ENCODE assay signal across 1 cellular context in genomic region chr5:132293066-132293991, GRCh38.
TF ChIP-seq lines count a peak whose summit lies in the region.

No MANE protein-coding gene starts in this region.

TF ChIP-seq in HepG2, 621 proteins besides CTCF, POLR2A, EP300 and RAD21 (continued from another document and continues in another):
- TF ChIP-seq ZNF652 (CRISPR knock-in tag; IDR thresholded peaks at IDR 0.05; ENCODE audit: borderline replicate concordance, low read depth): no peak
- TF ChIP-seq KDM2A (CRISPR knock-in tag; IDR thresholded peaks at IDR 0.05; ENCODE audit: borderline replicate concordance, low read depth): peak; percentile 91
- no peak; the same call in 1 of the 2 replicates for TF ChIP-seq TBX3 (IDR thresholded peaks at IDR 0.05; ENCODE audit: borderline replicate concordance)
- no peak for TF ChIP-seq MIER3 (CRISPR knock-in tag; IDR thresholded peaks at IDR 0.05; ENCODE audit: borderline replicate concordance)
- peak; percentile 26; the same call in 1 of the 2 replicates for TF ChIP-seq SIX1 (CRISPR knock-in tag; IDR thresholded peaks at IDR 0.05; ENCODE audit: borderline replicate concordance)
- no peak for TF ChIP-seq PAF1 (CRISPR knock-in tag; IDR thresholded peaks at IDR 0.05)
- TF ChIP-seq GFI1 (CRISPR knock-in tag; IDR thresholded peaks at IDR 0.05; ENCODE audit: borderline replicate concordance): no peak; the same call in none of the 2 replicates
- no peak for TF ChIP-seq TOE1 (CRISPR knock-in tag; IDR thresholded peaks at IDR 0.05)
- no peak; the same call in 1 of the 2 replicates for TF ChIP-seq ZBTB25 (CRISPR knock-in tag; IDR thresholded peaks at IDR 0.05)
- TF ChIP-seq SRSF4 (IDR thresholded peaks at IDR 0.05; ENCODE audit: low read depth, low read length, poor library complexity, severe bottlenecking): no peak
- TF ChIP-seq SOX13 (IDR thresholded peaks at IDR 0.05): no peak
- no peak for TF ChIP-seq SOX13 (CRISPR knock-in tag; conservative IDR thresholded peaks at IDR 0.05 in 1 of 2, IDR thresholded peaks at IDR 0.05 in 1 of 2)
- TF ChIP-seq ZNF670 (CRISPR knock-in tag; IDR thresholded peaks at IDR 0.05; ENCODE audit: borderline replicate concordance): no peak
- TF ChIP-seq, protein P1, sequence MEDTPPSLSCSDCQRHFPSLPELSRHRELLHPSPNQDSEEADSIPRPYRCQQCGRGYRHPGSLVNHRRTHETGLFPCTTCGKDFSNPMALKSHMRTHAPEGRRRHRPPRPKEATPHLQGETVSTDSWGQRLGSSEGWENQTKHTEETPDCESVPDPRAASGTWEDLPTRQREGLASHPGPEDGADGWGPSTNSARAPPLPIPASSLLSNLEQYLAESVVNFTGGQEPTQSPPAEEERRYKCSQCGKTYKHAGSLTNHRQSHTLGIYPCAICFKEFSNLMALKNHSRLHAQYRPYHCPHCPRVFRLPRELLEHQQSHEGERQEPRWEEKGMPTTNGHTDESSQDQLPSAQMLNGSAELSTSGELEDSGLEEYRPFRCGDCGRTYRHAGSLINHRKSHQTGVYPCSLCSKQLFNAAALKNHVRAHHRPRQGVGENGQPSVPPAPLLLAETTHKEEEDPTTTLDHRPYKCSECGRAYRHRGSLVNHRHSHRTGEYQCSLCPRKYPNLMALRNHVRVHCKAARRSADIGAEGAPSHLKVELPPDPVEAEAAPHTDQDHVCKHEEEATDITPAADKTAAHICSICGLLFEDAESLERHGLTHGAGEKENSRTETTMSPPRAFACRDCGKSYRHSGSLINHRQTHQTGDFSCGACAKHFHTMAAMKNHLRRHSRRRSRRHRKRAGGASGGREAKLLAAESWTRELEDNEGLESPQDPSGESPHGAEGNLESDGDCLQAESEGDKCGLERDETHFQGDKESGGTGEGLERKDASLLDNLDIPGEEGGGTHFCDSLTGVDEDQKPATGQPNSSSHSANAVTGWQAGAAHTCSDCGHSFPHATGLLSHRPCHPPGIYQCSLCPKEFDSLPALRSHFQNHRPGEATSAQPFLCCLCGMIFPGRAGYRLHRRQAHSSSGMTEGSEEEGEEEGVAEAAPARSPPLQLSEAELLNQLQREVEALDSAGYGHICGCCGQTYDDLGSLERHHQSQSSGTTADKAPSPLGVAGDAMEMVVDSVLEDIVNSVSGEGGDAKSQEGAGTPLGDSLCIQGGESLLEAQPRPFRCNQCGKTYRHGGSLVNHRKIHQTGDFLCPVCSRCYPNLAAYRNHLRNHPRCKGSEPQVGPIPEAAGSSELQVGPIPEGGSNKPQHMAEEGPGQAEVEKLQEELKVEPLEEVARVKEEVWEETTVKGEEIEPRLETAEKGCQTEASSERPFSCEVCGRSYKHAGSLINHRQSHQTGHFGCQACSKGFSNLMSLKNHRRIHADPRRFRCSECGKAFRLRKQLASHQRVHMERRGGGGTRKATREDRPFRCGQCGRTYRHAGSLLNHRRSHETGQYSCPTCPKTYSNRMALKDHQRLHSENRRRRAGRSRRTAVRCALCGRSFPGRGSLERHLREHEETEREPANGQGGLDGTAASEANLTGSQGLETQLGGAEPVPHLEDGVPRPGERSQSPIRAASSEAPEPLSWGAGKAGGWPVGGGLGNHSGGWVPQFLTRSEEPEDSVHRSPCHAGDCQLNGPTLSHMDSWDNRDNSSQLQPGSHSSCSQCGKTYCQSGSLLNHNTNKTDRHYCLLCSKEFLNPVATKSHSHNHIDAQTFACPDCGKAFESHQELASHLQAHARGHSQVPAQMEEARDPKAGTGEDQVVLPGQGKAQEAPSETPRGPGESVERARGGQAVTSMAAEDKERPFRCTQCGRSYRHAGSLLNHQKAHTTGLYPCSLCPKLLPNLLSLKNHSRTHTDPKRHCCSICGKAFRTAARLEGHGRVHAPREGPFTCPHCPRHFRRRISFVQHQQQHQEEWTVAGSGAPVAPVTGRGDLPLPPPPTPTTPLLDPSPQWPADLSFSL (CRISPR knock-in tag; IDR thresholded peaks at IDR 0.05): no peak
- TF ChIP-seq PHF8 (CRISPR knock-in tag; IDR thresholded peaks at IDR 0.05): peak; percentile 87
- TF ChIP-seq MLXIP (CRISPR knock-in tag; IDR thresholded peaks at IDR 0.05; ENCODE audit: borderline replicate concordance): 0 out of 2 replicates have a peak, but pooled peaks have one; percentile 39
- TF ChIP-seq KLF13 (CRISPR knock-in tag; IDR thresholded peaks at IDR 0.05): peak; percentile 69; the same call in 1 of the 2 replicates
- TF ChIP-seq ZNF33A (CRISPR knock-in tag; IDR thresholded peaks at IDR 0.05; ENCODE audit: borderline replicate concordance): no peak
- no peak for TF ChIP-seq AKAP8 (CRISPR knock-in tag; IDR thresholded peaks at IDR 0.05)
- TF ChIP-seq, protein P2, sequence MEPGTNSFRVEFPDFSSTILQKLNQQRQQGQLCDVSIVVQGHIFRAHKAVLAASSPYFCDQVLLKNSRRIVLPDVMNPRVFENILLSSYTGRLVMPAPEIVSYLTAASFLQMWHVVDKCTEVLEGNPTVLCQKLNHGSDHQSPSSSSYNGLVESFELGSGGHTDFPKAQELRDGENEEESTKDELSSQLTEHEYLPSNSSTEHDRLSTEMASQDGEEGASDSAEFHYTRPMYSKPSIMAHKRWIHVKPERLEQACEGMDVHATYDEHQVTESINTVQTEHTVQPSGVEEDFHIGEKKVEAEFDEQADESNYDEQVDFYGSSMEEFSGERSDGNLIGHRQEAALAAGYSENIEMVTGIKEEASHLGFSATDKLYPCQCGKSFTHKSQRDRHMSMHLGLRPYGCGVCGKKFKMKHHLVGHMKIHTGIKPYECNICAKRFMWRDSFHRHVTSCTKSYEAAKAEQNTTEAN (CRISPR knock-in tag; conservative IDR thresholded peaks at IDR 0.05): no peak
- peak; percentile 96 for TF ChIP-seq HES4 (CRISPR knock-in tag; IDR thresholded peaks at IDR 0.05; ENCODE audit: borderline replicate concordance)
- no peak for TF ChIP-seq KLF6 (CRISPR knock-in tag; IDR thresholded peaks at IDR 0.05)
- peak; percentile 61; the same call in 1 of the 2 replicates for TF ChIP-seq ZNF609 (CRISPR knock-in tag; IDR thresholded peaks at IDR 0.05; ENCODE audit: borderline replicate concordance)
- TF ChIP-seq ZNF577 (CRISPR knock-in tag; IDR thresholded peaks at IDR 0.05; ENCODE audit: borderline replicate concordance, low read depth): no peak
- TF ChIP-seq BHLHE40 (IDR thresholded peaks at IDR 0.05; ENCODE audit: low read length): peak; percentile 59; the same call in 1 of the 2 replicates
- TF ChIP-seq ETV6 (CRISPR knock-in tag; conservative IDR thresholded peaks at IDR 0.05): no peak; the same call in 1 of the 2 replicates
- peak; percentile 63 for TF ChIP-seq XRCC5 (optimal IDR thresholded peaks at IDR 0.05; ENCODE audit: low read length)
- TF ChIP-seq, protein P3, sequence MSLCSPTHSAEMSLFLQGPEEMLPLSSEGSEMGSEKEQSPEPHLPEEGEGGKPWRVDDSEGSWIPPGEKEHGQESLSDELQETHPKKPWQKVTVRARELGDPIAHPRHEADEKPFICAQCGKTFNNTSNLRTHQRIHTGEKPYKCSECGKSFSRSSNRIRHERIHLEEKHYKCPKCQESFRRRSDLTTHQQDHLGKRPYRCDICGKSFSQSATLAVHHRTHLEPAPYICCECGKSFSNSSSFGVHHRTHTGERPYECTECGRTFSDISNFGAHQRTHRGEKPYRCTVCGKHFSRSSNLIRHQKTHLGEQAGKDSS (CRISPR knock-in tag; IDR thresholded peaks at IDR 0.05; ENCODE audit: borderline replicate concordance, low read depth): no peak; the same call in 1 of the 2 replicates
- no peak for TF ChIP-seq SIN3A (IDR thresholded peaks at IDR 0.05; ENCODE audit: borderline replicate concordance, low read depth, low read length)
- TF ChIP-seq ZFY (CRISPR knock-in tag; IDR thresholded peaks at IDR 0.05): peak; percentile 85; the same call in 1 of the 2 replicates
- TF ChIP-seq, protein P4, sequence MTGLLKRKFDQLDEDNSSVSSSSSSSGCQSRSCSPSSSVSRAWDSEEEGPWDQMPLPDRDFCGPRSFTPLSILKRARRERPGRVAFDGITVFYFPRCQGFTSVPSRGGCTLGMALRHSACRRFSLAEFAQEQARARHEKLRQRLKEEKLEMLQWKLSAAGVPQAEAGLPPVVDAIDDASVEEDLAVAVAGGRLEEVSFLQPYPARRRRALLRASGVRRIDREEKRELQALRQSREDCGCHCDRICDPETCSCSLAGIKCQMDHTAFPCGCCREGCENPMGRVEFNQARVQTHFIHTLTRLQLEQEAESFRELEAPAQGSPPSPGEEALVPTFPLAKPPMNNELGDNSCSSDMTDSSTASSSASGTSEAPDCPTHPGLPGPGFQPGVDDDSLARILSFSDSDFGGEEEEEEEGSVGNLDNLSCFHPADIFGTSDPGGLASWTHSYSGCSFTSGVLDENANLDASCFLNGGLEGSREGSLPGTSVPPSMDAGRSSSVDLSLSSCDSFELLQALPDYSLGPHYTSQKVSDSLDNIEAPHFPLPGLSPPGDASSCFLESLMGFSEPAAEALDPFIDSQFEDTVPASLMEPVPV (CRISPR knock-in tag; IDR thresholded peaks at IDR 0.05): no peak; the same call in none of the 2 replicates
- TF ChIP-seq SP4 (CRISPR knock-in tag; IDR thresholded peaks at IDR 0.05): peak; percentile 17; the same call in 1 of the 2 replicates
- no peak for TF ChIP-seq ZNF10 (CRISPR knock-in tag; IDR thresholded peaks at IDR 0.05; ENCODE audit: borderline replicate concordance, low read depth)
- TF ChIP-seq TCF12 (IDR thresholded peaks at IDR 0.05): no peak
- TF ChIP-seq TCF12 (CRISPR knock-in tag; IDR thresholded peaks at IDR 0.05): peak; percentile 94
- peak; percentile 80; the same call in 1 of the 2 replicates for TF ChIP-seq SNAPC2 (CRISPR knock-in tag; IDR thresholded peaks at IDR 0.05)
- TF ChIP-seq HOXA7 (CRISPR knock-in tag; IDR thresholded peaks at IDR 0.05): no peak
- TF ChIP-seq HOXA5 (CRISPR knock-in tag; IDR thresholded peaks at IDR 0.05): no peak; the same call in none of the 2 replicates
- no peak for TF ChIP-seq ZNF326 (CRISPR knock-in tag; IDR thresholded peaks at IDR 0.05; ENCODE audit: borderline replicate concordance)
- no peak for TF ChIP-seq PAX8 (CRISPR knock-in tag; IDR thresholded peaks at IDR 0.05; ENCODE audit: borderline replicate concordance)
- TF ChIP-seq ZNF784 (CRISPR knock-in tag; IDR thresholded peaks at IDR 0.05; ENCODE audit: borderline replicate concordance): no peak
- peak; percentile 92; the same call in 1 of the 2 replicates for TF ChIP-seq RNF2 (conservative IDR thresholded peaks at IDR 0.05; ENCODE audit: low read depth)
- TF ChIP-seq ZNF614 (CRISPR knock-in tag; IDR thresholded peaks at IDR 0.05; ENCODE audit: borderline replicate concordance): 0 out of 2 replicates have a peak, but pooled peaks have one; percentile 15
